Comparison of ENCODE assay signal across 19 cellular contexts in genomic region chr7:38518516-38518915, GRCh38.
A peak's percentile ranks its signal among the peaks of the same experiment; 100 is the strongest.
DNase-seq lines count a peak whose midpoint lies in the region; ATAC-seq and TF ChIP-seq lines count a peak whose summit lies in the region.
"Had no signal": no experiment of that assay in that cellular context is flagged by ENCODE, and none has a peak within 500 bp of the region (broad histone marks: within the 10 kb centered on the region; RNA-seq: fewer than 3 reads in every experiment).

No MANE protein-coding gene starts in this region.

- no peaks in the 10 kb centered on the region for H3K36me3 ChIP-seq in upper lobe of left lung
- H3K36me3 ChIP-seq: BE2C had no signal

- H3K4me1 ChIP-seq in upper lobe of left lung, result no peaks in the 10 kb centered on the region
- H3K4me1 ChIP-seq: A549, BE2C, Caco-2 had no signal

- TF ChIP-seq EP300 in upper lobe of left lung (IDR thresholded peaks at IDR 0.05), result no peak

- ATAC-seq in sciatic nerve, result no peak
- ATAC-seq in upper lobe of left lung (ENCODE audit: low FRiP score in 2 of 2), result no peak
- ATAC-seq: A549, GM12878, K562 had no signal

- no peak overlapping the region for H3K27ac ChIP-seq in upper lobe of left lung
- H3K27ac ChIP-seq: 22Rv1, A549, HL-60 had no signal

- H3K4me3 ChIP-seq in fibroblast of mammary gland (ENCODE audit: control insufficient read depth, low read depth, low read length) (no peak overlapping the region), upper lobe of left lung (no peak overlapping the region)
- H3K4me3 ChIP-seq: A549, GM12878, K562 had no signal

- intact Hi-C loops in sciatic nerve (cut with DNase I), result loop anchor here (1.0 kb wide), 1 partner anchor 43 kb away; no protein-coding TSS in a partner anchor

- no peaks in the 10 kb centered on the region for H3K27me3 ChIP-seq in upper lobe of left lung
- H3K27me3 ChIP-seq: BE2C had no signal

- TF ChIP-seq CTCF in fibroblast of mammary gland (conservative IDR thresholded peaks at IDR 0.05; ENCODE audit: control insufficient read depth, insufficient read depth, low read depth, low read length), result no peak
- no peak for TF ChIP-seq CTCF in upper lobe of left lung (IDR thresholded peaks at IDR 0.05)

- TF ChIP-seq POLR2A in upper lobe of left lung (IDR thresholded peaks at IDR 0.05), result no peak

- DNase-seq in AG08395 (ENCODE audit: low spot score) (peak; percentile 31), EL (peak; percentile 18), RPMI7951 (ENCODE audit: low read depth) (peak; percentile 38), fibroblast of mammary gland (ENCODE audit: low read depth) (peak; percentile 81), amygdala (lab: John Stamatoyannopoulos, UW) (no peak), sciatic nerve (ENCODE audit: low spot score) (no peak), upper lobe of left lung (no peak)
- no peak for DNase-seq in activated naive CD4-positive, alpha-beta T cell treated with anti-CD3 and anti-CD28 coated beads, Interleukin-2, amount 50 U/mL, for 16 hours
- DNase-seq: BE2C; C1 segment of cervical spinal cord; Caco-2; CD4-positive, CD25-positive, alpha-beta regulatory T cell; GF-D8; H9 had no signal

- H3K9me3 ChIP-seq in upper lobe of left lung, result peaks cover 0 to 11% (median 9%) of the 10 kb centered on the region in 4 donors
- H3K9me3 ChIP-seq: A549, BE2C had no signal

- 73 to 76% methylated on average over 2 of the region's 2 CpGs for WGBS in upper lobe of left lung, 2 donors

Comparison
In these comparisons a context has a peak if more than half of its experiments do, and no peak if none do; other contexts are left out.
1. DNase-seq: peak in AG08395 (single experiment), EL (single experiment), RPMI7951 (single experiment) and fibroblast of mammary gland (single experiment); none in amygdala (0 of 56), activated naive CD4-positive, alpha-beta T cell treated with anti-CD3 and anti-CD28 coated beads, Interleukin-2, amount 50 U/mL, for 16 hours (single experiment), sciatic nerve (single experiment) and upper lobe of left lung (0 of 2).